Comparison of ENCODE assay signal across 2 cellular contexts in the genomic region with DNA sequence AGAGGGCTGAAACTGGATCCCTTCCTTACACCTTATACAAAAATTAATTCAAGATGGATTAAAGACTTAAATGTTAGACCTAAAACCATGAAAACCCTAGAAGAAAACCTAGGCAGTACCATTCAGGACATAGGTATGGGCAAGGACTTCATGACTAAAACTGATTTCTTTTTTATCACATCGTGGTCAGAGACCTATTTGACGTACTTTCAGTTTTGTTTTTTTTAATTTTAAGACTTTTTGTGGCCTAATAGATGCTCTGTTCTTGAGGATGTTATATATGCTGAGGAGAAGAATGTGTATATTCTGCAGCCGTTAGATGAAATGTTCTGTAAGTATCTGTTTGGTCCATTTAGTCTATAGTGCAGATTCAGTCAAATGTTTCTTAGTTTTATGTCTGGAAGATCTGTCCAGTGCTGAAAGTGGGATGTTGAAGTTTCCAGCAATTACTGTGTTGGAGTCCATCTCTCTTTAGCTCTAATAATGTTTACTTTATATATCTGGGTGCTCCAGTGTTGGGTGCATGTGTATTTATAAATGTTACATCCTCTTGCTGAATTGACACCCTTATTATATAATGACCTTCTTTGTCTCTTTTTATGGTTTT.
TF ChIP-seq lines count a peak whose summit lies in the region.

No MANE protein-coding gene starts in this region.

TF ChIP-seq in A549, 52 proteins besides CTCF, POLR2A, EP300 and RAD21:
- TF ChIP-seq, protein P1, sequence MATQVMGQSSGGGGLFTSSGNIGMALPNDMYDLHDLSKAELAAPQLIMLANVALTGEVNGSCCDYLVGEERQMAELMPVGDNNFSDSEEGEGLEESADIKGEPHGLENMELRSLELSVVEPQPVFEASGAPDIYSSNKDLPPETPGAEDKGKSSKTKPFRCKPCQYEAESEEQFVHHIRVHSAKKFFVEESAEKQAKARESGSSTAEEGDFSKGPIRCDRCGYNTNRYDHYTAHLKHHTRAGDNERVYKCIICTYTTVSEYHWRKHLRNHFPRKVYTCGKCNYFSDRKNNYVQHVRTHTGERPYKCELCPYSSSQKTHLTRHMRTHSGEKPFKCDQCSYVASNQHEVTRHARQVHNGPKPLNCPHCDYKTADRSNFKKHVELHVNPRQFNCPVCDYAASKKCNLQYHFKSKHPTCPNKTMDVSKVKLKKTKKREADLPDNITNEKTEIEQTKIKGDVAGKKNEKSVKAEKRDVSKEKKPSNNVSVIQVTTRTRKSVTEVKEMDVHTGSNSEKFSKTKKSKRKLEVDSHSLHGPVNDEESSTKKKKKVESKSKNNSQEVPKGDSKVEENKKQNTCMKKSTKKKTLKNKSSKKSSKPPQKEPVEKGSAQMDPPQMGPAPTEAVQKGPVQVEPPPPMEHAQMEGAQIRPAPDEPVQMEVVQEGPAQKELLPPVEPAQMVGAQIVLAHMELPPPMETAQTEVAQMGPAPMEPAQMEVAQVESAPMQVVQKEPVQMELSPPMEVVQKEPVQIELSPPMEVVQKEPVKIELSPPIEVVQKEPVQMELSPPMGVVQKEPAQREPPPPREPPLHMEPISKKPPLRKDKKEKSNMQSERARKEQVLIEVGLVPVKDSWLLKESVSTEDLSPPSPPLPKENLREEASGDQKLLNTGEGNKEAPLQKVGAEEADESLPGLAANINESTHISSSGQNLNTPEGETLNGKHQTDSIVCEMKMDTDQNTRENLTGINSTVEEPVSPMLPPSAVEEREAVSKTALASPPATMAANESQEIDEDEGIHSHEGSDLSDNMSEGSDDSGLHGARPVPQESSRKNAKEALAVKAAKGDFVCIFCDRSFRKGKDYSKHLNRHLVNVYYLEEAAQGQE (IDR thresholded peaks at IDR 0.05): peak; percentile 77; the same call in 1 of the 2 replicates
TF ChIP-seq in A549: peak in this region for 1; not testable (repeated sequence) for 51.

TF ChIP-seq in GM23338, 12 proteins besides CTCF, POLR2A, EP300 and RAD21:
- TF ChIP-seq, protein P1 (IDR thresholded peaks at IDR 0.05; ENCODE audit: unreplicated experiment): peak; percentile 56
